In genomic region chr17:77494664-77495435, GRCh38 we compare ENCODE assay signal across 8 cellular contexts.
DNase-seq lines count a peak whose midpoint lies in the region; ATAC-seq and TF ChIP-seq lines count a peak whose summit lies in the region.

No MANE protein-coding gene starts in this region.

- H3K4me3 ChIP-seq in GM12865 (ENCODE audit: low read depth, low read length) (no peak overlapping the region), SU-DHL-6 (ENCODE audit: insufficient read depth, low read length, poor library complexity, severe bottlenecking) (no peak overlapping the region)

- TF ChIP-seq CTCF in GM12865 (IDR thresholded peaks at IDR 0.05; ENCODE audit: insufficient read depth, low read depth, low read length, missing control alignments) (peak; percentile 95), SU-DHL-6 (IDR thresholded peaks at IDR 0.05; ENCODE audit: insufficient read depth, low read length, poor library complexity, severe bottlenecking) (peak; percentile 81)

- DNase-seq in GM12865 (ENCODE audit: low read depth) (peak; percentile 79), KBM-7 (peak; percentile 87), cardiac septum (ENCODE audit: low spot score) (peak; percentile 90), putamen (ENCODE audit: low spot score) (peak; percentile 60)
- DNase-seq in activated naive CD8-positive, alpha-beta T cell treated with anti-CD3 and anti-CD28 coated beads for 36 hours = peak; percentile 69

- H3K9me3 ChIP-seq in SU-DHL-6 (ENCODE audit: insufficient read depth, low read length) = no peaks in the 10 kb centered on the region

- no peak overlapping the region; the same call in 1 of the 2 replicates for H3K9ac ChIP-seq in SU-DHL-6 (ENCODE audit: low read length)

- ATAC-seq in HG03378 (IDR thresholded peaks at IDR 0.05; ENCODE audit: unreplicated experiment) (no peak), GM19395 (IDR thresholded peaks at IDR 0.05; ENCODE audit: unreplicated experiment) (no peak)

- no peaks in the 10 kb centered on the region for H3K9me3 Mint-ChIP-seq in activated naive CD8-positive, alpha-beta T cell treated with anti-CD3 and anti-CD28 coated beads for 36 hours

- in situ Hi-C loops in KBM-7 (cut with MboI; ENCODE audit: low pct_unique_long_range_greater_than_20kb, low sequenced_read_pairs) = no loop called here

- peak overlapping the region; percentile 65 for H3K27ac Mint-ChIP-seq in activated naive CD8-positive, alpha-beta T cell treated with anti-CD3 and anti-CD28 coated beads for 36 hours

- peaks cover 25% of the 10 kb centered on the region for H3F3A ChIP-seq in SU-DHL-6 (ENCODE audit: insufficient read depth)

- no peak overlapping the region for H3K4me3 Mint-ChIP-seq in activated naive CD8-positive, alpha-beta T cell treated with anti-CD3 and anti-CD28 coated beads for 36 hours

- H3K36me3 Mint-ChIP-seq in activated naive CD8-positive, alpha-beta T cell treated with anti-CD3 and anti-CD28 coated beads for 36 hours = peaks cover 26% of the 10 kb centered on the region

- H3K9me2 ChIP-seq in SU-DHL-6 (replicated peaks; ENCODE audit: insufficient read depth, low read length) = no peaks in the 10 kb centered on the region

- H3K4me1 Mint-ChIP-seq in activated naive CD8-positive, alpha-beta T cell treated with anti-CD3 and anti-CD28 coated beads for 36 hours = peaks cover 18% of the 10 kb centered on the region

- no peaks in the 10 kb centered on the region for H4K20me1 ChIP-seq in SU-DHL-6 (ENCODE audit: low read depth, low read length)

- peaks cover 10% of the 10 kb centered on the region for H3K36me3 ChIP-seq in SU-DHL-6 (ENCODE audit: low read length)

- H3K27me3 ChIP-seq in SU-DHL-6 (ENCODE audit: low read length) = no peaks in the 10 kb centered on the region

- peak overlapping the region; percentile 7 for H3K4me2 ChIP-seq in SU-DHL-6 (ENCODE audit: low read depth, low read length, poor library complexity, severe bottlenecking)

- intact Hi-C loops in cardiac septum (cut with DNase I) = loop anchor here (1.0 to 10.0 kb wide), 4 partner anchors 65 to 400 kb away; no protein-coding TSS in a partner anchor

- 0 out of 2 replicates have a peak, but pooled peaks cover 6% of the 10 kb centered on the region for H3K79me2 ChIP-seq in SU-DHL-6 (ENCODE audit: insufficient read depth, low read length)

- H3K27me3 Mint-ChIP-seq in activated naive CD8-positive, alpha-beta T cell treated with anti-CD3 and anti-CD28 coated beads for 36 hours = no peaks in the 10 kb centered on the region

- peak overlapping the region; percentile 74 for H3K27ac ChIP-seq in SU-DHL-6 (ENCODE audit: low read depth, low read length)

- no peak overlapping the region for H2AFZ ChIP-seq in SU-DHL-6 (ENCODE audit: low read depth, low read length, severe bottlenecking)
